Comparison of ENCODE assay signal across 1 cellular context in the genomic region with DNA sequence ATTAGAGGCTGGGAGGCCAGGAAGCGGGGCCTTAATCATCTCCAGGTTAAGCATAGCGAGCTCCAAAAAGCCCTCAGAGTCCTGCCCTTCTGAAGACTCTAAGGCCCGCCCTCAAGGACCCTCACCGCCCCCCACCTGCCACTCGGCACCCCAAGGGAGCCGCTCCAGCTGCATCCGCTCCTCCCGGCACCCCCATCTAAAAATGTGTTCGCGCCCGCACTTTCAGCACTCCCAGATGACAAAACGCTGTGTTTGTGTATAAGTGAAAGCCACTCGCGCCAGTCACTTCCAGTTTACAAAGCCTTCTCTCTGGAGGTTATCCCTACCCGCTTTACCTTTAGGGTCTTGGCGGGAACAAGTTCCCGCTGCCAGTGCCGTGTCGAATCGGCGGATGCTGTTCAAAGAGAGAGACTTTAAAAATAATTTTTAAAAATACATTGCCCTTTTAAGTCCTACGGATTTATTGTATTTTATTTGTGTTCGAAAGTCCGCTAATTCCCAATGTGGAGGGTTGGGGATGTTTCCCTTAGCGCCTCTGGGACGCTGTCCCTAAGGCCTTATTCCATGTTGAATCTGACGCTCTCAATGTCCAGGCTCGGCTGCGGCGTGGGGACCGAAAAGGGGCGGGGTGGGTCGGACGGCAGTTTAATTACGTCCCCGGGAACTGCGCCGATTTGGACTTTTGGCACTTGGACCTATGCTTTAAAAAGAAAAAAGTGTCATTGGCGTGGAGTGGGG.
A peak's percentile ranks its signal among the peaks of the same experiment; 100 is the strongest.
TF ChIP-seq lines count a peak whose summit lies in the region.

A gene (minus strand): TSS at position 64 of the 738 bp plus-strand sequence. CDS start 900 bp downstream, outside the sequence.
A gene with protein sequence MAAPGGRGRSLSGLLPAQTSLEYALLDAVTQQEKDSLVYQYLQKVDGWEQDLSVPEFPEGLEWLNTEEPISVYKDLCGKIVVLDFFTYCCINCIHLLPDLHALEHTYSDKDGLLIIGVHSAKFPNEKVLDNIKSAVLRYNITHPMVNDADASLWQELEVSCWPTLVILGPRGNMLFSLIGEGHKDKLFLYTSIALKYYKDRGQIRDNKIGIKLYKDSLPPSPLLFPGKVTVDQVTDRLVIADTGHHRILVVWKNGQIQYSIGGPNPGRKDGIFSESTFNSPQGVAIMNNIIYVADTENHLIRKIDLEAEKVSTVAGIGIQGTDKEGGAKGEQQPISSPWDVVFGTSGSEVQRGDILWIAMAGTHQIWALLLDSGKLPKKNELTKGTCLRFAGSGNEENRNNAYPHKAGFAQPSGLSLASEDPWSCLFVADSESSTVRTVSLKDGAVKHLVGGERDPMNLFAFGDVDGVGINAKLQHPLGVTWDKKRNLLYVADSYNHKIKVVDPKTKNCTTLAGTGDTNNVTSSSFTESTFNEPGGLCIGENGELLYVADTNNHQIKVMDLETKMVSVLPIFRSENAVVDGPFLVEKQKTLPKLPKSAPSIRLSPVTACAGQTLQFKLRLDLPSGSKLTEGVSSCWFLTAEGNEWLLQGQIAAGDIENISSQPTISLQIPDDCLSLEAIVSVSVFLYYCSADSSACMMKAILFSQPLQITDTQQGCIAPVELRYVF (plus strand): TSS at position 643 of the 738 bp plus-strand sequence. CDS start 212 bp downstream, outside the sequence.

TF ChIP-seq in H1, 55 proteins besides CTCF, POLR2A, EP300 and RAD21:
- 0 out of 4 replicates have a peak, but pooled peaks of 1 of the 2 experiments have one; percentile 8 for TF ChIP-seq HDAC2 (IDR thresholded peaks at IDR 0.05; ENCODE audit: borderline replicate concordance in 1 of 2, low read depth in 2 of 2, low read length in 2 of 2)
- no peak for TF ChIP-seq JUN (IDR thresholded peaks at IDR 0.05; ENCODE audit: low read depth, low read length)
- no peak for TF ChIP-seq GTF2F1 (IDR thresholded peaks at IDR 0.05; ENCODE audit: borderline replicate concordance, low read depth, low read length)
- no peak for TF ChIP-seq JUND (IDR thresholded peaks at IDR 0.05; ENCODE audit: low read length)
- TF ChIP-seq, protein P1, sequence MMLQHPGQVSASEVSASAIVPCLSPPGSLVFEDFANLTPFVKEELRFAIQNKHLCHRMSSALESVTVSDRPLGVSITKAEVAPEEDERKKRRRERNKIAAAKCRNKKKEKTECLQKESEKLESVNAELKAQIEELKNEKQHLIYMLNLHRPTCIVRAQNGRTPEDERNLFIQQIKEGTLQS (IDR thresholded peaks at IDR 0.05; ENCODE audit: insufficient read depth, low read depth, low read length): no peak
- no peak for TF ChIP-seq RFX5 (IDR thresholded peaks at IDR 0.05; ENCODE audit: borderline replicate concordance, low read depth, low read length)
- TF ChIP-seq SRF (IDR thresholded peaks at IDR 0.05; ENCODE audit: low read depth, low read length): no peak
- TF ChIP-seq, protein P2, sequence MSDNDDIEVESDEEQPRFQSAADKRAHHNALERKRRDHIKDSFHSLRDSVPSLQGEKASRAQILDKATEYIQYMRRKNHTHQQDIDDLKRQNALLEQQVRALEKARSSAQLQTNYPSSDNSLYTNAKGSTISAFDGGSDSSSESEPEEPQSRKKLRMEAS (IDR thresholded peaks at IDR 0.05): peak; percentile 56; the same call in 1 of the 2 replicates
- no peak for TF ChIP-seq FOSL1 (IDR thresholded peaks at IDR 0.05; ENCODE audit: insufficient read depth, low read depth, low read length)
- no peak for TF ChIP-seq BCL11A (IDR thresholded peaks at IDR 0.05; ENCODE audit: low read depth in 2 of 2, low read length in 2 of 2)
- TF ChIP-seq TCF12 (IDR thresholded peaks at IDR 0.05; ENCODE audit: low read depth, low read length): 0 out of 2 replicates have a peak, but pooled peaks have one; percentile 9
- no peak for TF ChIP-seq SP1 (IDR thresholded peaks at IDR 0.05; ENCODE audit: low read depth, low read length)
- TF ChIP-seq PHF8 (conservative IDR thresholded peaks at IDR 0.05; ENCODE audit: low read depth, low read length): peak; percentile 31
- TF ChIP-seq EGR1 (IDR thresholded peaks at IDR 0.05; ENCODE audit: borderline replicate concordance, low read depth, low read length): no peak
- TF ChIP-seq RXRA (IDR thresholded peaks at IDR 0.05; ENCODE audit: insufficient read depth, low read depth, low read length): no peak
- TF ChIP-seq, protein P3, sequence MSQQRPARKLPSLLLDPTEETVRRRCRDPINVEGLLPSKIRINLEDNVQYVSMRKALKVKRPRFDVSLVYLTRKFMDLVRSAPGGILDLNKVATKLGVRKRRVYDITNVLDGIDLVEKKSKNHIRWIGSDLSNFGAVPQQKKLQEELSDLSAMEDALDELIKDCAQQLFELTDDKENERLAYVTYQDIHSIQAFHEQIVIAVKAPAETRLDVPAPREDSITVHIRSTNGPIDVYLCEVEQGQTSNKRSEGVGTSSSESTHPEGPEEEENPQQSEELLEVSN (IDR thresholded peaks at IDR 0.05): peak; percentile 87
- no peak for TF ChIP-seq ZNF274 (IDR thresholded peaks at IDR 0.05; ENCODE audit: borderline replicate concordance, extremely low read depth, low read length)
- TF ChIP-seq CREB1 (IDR thresholded peaks at IDR 0.05): no peak
- TF ChIP-seq POLR2AphosphoS5 (IDR thresholded peaks at IDR 0.05; ENCODE audit: low read depth, low read length): peak; percentile 43
- 0 out of 2 replicates have a peak, but pooled peaks have one; percentile 0 for TF ChIP-seq KDM5A (IDR thresholded peaks at IDR 0.05; ENCODE audit: low read length)
- TF ChIP-seq CEBPB (IDR thresholded peaks at IDR 0.05; ENCODE audit: low read depth, low read length): no peak
- TF ChIP-seq MAFK (IDR thresholded peaks at IDR 0.05; ENCODE audit: low read depth, low read length): no peak
- no peak for TF ChIP-seq HDAC6 (IDR thresholded peaks at IDR 0.05; ENCODE audit: low read depth, low read length)
- peak; percentile 68 for TF ChIP-seq ASH2L (IDR thresholded peaks at IDR 0.05; ENCODE audit: low read length)
- TF ChIP-seq, protein P4, sequence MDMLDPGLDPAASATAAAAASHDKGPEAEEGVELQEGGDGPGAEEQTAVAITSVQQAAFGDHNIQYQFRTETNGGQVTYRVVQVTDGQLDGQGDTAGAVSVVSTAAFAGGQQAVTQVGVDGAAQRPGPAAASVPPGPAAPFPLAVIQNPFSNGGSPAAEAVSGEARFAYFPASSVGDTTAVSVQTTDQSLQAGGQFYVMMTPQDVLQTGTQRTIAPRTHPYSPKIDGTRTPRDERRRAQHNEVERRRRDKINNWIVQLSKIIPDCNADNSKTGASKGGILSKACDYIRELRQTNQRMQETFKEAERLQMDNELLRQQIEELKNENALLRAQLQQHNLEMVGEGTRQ (IDR thresholded peaks at IDR 0.05; ENCODE audit: low read length): no peak
- TF ChIP-seq SIX5 (IDR thresholded peaks at IDR 0.05; ENCODE audit: low read depth, low read length): no peak
- TF ChIP-seq CTBP2 (IDR thresholded peaks at IDR 0.05; ENCODE audit: borderline replicate concordance, insufficient read depth, insufficient read length, low read length): no peak
- TF ChIP-seq TBP (IDR thresholded peaks at IDR 0.05; ENCODE audit: low read depth, low read length): peak; percentile 63
- no peak for TF ChIP-seq SAP30 (IDR thresholded peaks at IDR 0.05; ENCODE audit: insufficient read depth, insufficient replicate concordance, low read length)
- peak; percentile 69 for TF ChIP-seq TAF1 (IDR thresholded peaks at IDR 0.05; ENCODE audit: low read depth, low read length)
- TF ChIP-seq, protein P5, sequence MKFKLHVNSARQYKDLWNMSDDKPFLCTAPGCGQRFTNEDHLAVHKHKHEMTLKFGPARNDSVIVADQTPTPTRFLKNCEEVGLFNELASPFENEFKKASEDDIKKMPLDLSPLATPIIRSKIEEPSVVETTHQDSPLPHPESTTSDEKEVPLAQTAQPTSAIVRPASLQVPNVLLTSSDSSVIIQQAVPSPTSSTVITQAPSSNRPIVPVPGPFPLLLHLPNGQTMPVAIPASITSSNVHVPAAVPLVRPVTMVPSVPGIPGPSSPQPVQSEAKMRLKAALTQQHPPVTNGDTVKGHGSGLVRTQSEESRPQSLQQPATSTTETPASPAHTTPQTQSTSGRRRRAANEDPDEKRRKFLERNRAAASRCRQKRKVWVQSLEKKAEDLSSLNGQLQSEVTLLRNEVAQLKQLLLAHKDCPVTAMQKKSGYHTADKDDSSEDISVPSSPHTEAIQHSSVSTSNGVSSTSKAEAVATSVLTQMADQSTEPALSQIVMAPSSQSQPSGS (IDR thresholded peaks at IDR 0.05; ENCODE audit: low read length): no peak
- peak; percentile 82; the same call in 1 of the 2 replicates for TF ChIP-seq SP4 (IDR thresholded peaks at IDR 0.05; ENCODE audit: low read length)
- TF ChIP-seq CBX5 (IDR thresholded peaks at IDR 0.05; ENCODE audit: low read depth, low read length): no peak
- peak; percentile 53 for TF ChIP-seq TAF7 (optimal IDR thresholded peaks at IDR 0.05; ENCODE audit: borderline replicate concordance, low read depth, low read length)
